ENCODE assay signal across 24 cellular contexts in the genomic region with DNA sequence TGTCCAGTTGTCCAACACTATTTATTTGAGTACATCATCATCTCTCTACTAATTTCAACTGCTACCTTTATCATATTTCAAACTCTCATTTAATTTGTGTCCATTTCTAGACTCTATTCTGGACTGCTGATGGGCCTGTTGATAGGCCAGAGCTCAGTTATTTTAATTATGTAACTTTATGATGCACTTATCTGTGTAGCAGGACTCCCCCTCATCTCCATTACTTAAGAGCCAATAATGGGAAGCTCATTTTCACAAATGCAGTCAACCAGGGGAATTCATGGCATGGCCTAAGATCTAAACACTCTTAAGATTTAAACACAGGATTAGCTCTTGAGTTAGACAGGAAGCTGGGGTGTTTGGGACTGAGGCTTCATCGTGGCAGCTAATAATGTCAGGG.
"Had no signal": no experiment of that assay in that cellular context is flagged by ENCODE, and none has a peak within 500 bp of the region (broad histone marks: within the 10 kb centered on the region; RNA-seq: fewer than 3 reads in every experiment).

No MANE protein-coding gene starts in this region.

- FAIRE-seq: bronchial epithelial cell, RCC 7860 had no signal

- H3K36me3 Mint-ChIP-seq: activated naive CD4-positive, alpha-beta T cell treated with anti-CD3 and anti-CD28 coated beads, Interleukin-2, amount 50 U/mL, for 24 hours had no signal

- H3K4me2 ChIP-seq: KMS-11 had no signal

- H3K27me3 ChIP-seq: ascending aorta, body of pancreas had no signal

- ATAC-seq: activated CD8-positive, alpha-beta T cell treated with anti-CD3 and anti-CD28 coated beads, Interleukin-2, amount 10 ng/mL, durations not matched to agents 7 days and 5 days; body of pancreas had no signal

- H3K27me3 Mint-ChIP-seq: activated naive CD4-positive, alpha-beta T cell treated with anti-CD3 and anti-CD28 coated beads, Interleukin-2, amount 50 U/mL, for 24 hours had no signal

- H3K27ac Mint-ChIP-seq: activated CD8-positive, alpha-beta T cell treated with anti-CD3 and anti-CD28 coated beads, Interleukin-2, amount 10 ng/mL, durations not matched to agents 7 days and 5 days had no signal

- DNase-seq: activated CD4-positive, alpha-beta T cell treated with anti-CD3 and anti-CD28 coated beads for 48 hours; activated CD4-positive, alpha-beta T cell treated with anti-CD3 and anti-CD28 coated beads, Interleukin-2, amount 50 U/mL, for 4 hours; activated CD8-positive, alpha-beta memory T cell treated with anti-CD3 and anti-CD28 coated beads, Interleukin-2, amount 50 U/mL, for 48 hours; activated CD8-positive, alpha-beta T cell treated with anti-CD3 and anti-CD28 coated beads, Interleukin-2, amount 10 ng/mL, durations not matched to agents 7 days and 5 days; activated T-cell treated with anti-CD3 and anti-CD28 coated beads, Interleukin-2, amount 50 U/mL, for 1 hour; amniotic stem cell; central memory CD4-positive, alpha-beta T cell; NCI-H1092; NCI-H1417; NCI-H1930; NCI-H2107; NCI-H2171 treated with DMSO at 0.1 percent for 48 hours; NCI-H226; NCI-H526; NCI-H774; NK-92 treated with Interleukin-12 subunit alpha and Interleukin-12 subunit beta, amount 100 ng/mL, for 24 hours; SHP77 treated with DMSO at 0.1 percent for 48 hours had no signal

- H3K4me3 ChIP-seq: ascending aorta, body of pancreas had no signal

- H3K4me3 Mint-ChIP-seq: activated CD8-positive, alpha-beta T cell treated with anti-CD3 and anti-CD28 coated beads, Interleukin-2, amount 10 ng/mL, durations not matched to agents 7 days and 5 days; activated naive CD4-positive, alpha-beta T cell treated with anti-CD3 and anti-CD28 coated beads, Interleukin-2, amount 50 U/mL, for 24 hours had no signal

- H3K9me3 ChIP-seq: ascending aorta, body of pancreas had no signal

- H3K36me3 ChIP-seq: ascending aorta had no signal

- H3K27ac ChIP-seq: ascending aorta, KMS-11, VCaP had no signal

- H3K9me3 Mint-ChIP-seq: activated naive CD4-positive, alpha-beta T cell treated with anti-CD3 and anti-CD28 coated beads, Interleukin-2, amount 50 U/mL, for 24 hours had no signal
